Comparison of ENCODE assay signal across 17 cellular contexts in the genomic region with DNA sequence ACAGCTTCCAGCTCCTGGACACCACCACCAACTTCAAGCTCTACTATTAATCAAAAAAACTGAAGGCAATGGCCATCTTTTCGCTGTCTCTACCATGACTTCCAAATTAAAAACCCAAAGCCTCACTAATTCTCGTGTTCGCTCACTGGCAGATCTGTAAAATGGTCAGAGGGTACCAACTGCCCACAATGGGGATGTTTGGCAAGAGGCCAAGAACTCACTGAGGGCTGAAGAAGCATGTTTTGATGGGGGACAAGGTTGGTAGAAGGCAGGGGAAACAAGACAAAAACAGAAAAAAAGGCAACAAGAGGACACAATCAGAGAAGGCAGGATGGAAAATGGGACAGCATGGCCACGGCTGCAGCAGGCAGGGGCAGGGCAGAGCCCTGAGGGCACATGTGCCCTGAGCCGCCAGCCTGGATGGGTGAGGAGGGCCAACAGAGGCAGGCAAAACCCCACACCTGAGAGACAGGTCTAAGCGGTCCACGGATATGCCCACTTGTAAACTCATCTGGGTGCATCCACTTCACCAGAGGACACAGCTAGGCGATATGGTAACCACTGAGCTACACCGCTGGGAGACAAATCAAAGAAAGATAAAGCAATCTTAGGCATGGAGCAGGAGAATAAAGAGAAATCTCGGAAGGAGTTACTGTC. TPM values are rescaled to one million over a fixed set of nuclear protein-coding genes. Genes with fewer than 3 reads are reported as not detected.
DNase-seq lines count a peak whose midpoint lies in the region; ATAC-seq and TF ChIP-seq lines count a peak whose summit lies in the region.
"Had no signal": no experiment of that assay in that cellular context is flagged by ENCODE, and none has a peak within 500 bp of the region (broad histone marks: within the 10 kb centered on the region; RNA-seq: fewer than 3 reads in every experiment).

No MANE protein-coding gene starts in this region.

- no peaks in the 10 kb centered on the region for H3K27me3 ChIP-seq in PC-9 (ENCODE audit: insufficient read depth, low read depth)
- no peaks in the 10 kb centered on the region for H3K27me3 ChIP-seq in skeletal muscle satellite cell (ENCODE audit: control insufficient read depth, insufficient read depth, low read length)
- H3K27me3 ChIP-seq: upper lobe of left lung had no signal

- H3K4me2 ChIP-seq in PC-9 (peak overlapping the region; percentile 76), skeletal muscle satellite cell (ENCODE audit: low read length) (peak overlapping the region; percentile 64)

- no peaks in the 10 kb centered on the region for H4K20me1 ChIP-seq in PC-9 (ENCODE audit: insufficient read depth)

- no peak overlapping the region for H2AFZ ChIP-seq in PC-9

- H3K27me3 Mint-ChIP-seq in activated CD4-positive, alpha-beta T cell treated with anti-CD3 and anti-CD28 coated beads, Interleukin-2, amount 10 ng/mL, durations not matched to agents 24 days and 14 days = no peaks in the 10 kb centered on the region
- H3K27me3 Mint-ChIP-seq in effector memory CD8-positive, alpha-beta T cell = no peaks in the 10 kb centered on the region

- peak overlapping the region; percentile 96 for H3K27ac ChIP-seq in PC-9

- no peaks in the 10 kb centered on the region for H3K9me3 Mint-ChIP-seq in activated CD4-positive, alpha-beta T cell treated with anti-CD3 and anti-CD28 coated beads, Interleukin-2, amount 10 ng/mL, durations not matched to agents 24 days and 14 days
- no peaks in the 10 kb centered on the region for H3K9me3 Mint-ChIP-seq in effector memory CD8-positive, alpha-beta T cell
- H3K9me3 Mint-ChIP-seq: nephron had no signal

- POLR2A ChIA-PET in PC-9 (lab: Charles Lee; ENCODE audit: unreplicated experiment) = interaction anchor here (0.5 to 0.6 kb wide), 3 partner anchors 46 to 94 kb away, joined by 6 to 15 read pairs (median 8); a partner anchor contains a TSS

- peak overlapping the region; percentile 65 for H3K9ac ChIP-seq in skeletal muscle satellite cell (ENCODE audit: low read depth, low read length)

- H3K36me3 ChIP-seq in PC-9 (ENCODE audit: low read depth) (peaks cover 3% of the 10 kb centered on the region; the same call in 1 of the 2 replicates), skeletal muscle satellite cell (ENCODE audit: insufficient read depth, low read length) (no peaks in the 10 kb centered on the region)

- ATAC-seq in effector memory CD8-positive, alpha-beta T cell (replicated peaks) = no peak

- CTCF ChIA-PET in PC-9 (lab: Charles Lee) = interaction anchor here (1.0 to 1.5 kb wide), 3 partner anchors 8 to 99 kb away, joined by 3 to 5 read pairs (median 4); a partner anchor contains a TSS

- peaks cover 15% of the 10 kb centered on the region for H3K36me3 Mint-ChIP-seq in activated CD4-positive, alpha-beta T cell treated with anti-CD3 and anti-CD28 coated beads, Interleukin-2, amount 10 ng/mL, durations not matched to agents 24 days and 14 days (ENCODE audit: low read depth)
- H3K36me3 Mint-ChIP-seq in effector memory CD8-positive, alpha-beta T cell (ENCODE audit: insufficient read depth) = peaks cover 4% of the 10 kb centered on the region

- H3K9me2 ChIP-seq in PC-9 (ENCODE audit: insufficient read depth) = no peaks in the 10 kb centered on the region

- H3K27ac Mint-ChIP-seq in activated CD4-positive, alpha-beta T cell treated with anti-CD3 and anti-CD28 coated beads, Interleukin-2, amount 10 ng/mL, durations not matched to agents 24 days and 14 days = peak overlapping the region; percentile 88
- peak overlapping the region; percentile 84 to 86 for H3K27ac Mint-ChIP-seq in effector memory CD8-positive, alpha-beta T cell
- H3K27ac Mint-ChIP-seq: nephron had no signal

- H3K4me1 Mint-ChIP-seq in activated CD4-positive, alpha-beta T cell treated with anti-CD3 and anti-CD28 coated beads, Interleukin-2, amount 10 ng/mL, durations not matched to agents 24 days and 14 days = peaks cover 44% of the 10 kb centered on the region
- peaks cover 25 to 27% of the 10 kb centered on the region in 2 donors for H3K4me1 Mint-ChIP-seq in effector memory CD8-positive, alpha-beta T cell (ENCODE audit: low read depth in 2 of 2)

- peaks cover 59% of the 10 kb centered on the region for H3F3A ChIP-seq in PC-9 (ENCODE audit: insufficient read depth, low read depth)

- H3K4me1 ChIP-seq in PC-9 (replicated peaks; ENCODE audit: insufficient read depth) (peaks cover 71% of the 10 kb centered on the region), skeletal muscle satellite cell (ENCODE audit: control insufficient read depth, insufficient read depth, low read length) (peaks cover 37% of the 10 kb centered on the region)

- TF ChIP-seq CTCF in PC-9 (conservative IDR thresholded peaks at IDR 0.05) = no peak

- no peak for DNase-seq in activated CD4-positive, alpha-beta T cell treated with anti-CD3 and anti-CD28 coated beads, Interleukin-2, amount 10 ng/mL, durations not matched to agents 24 days and 14 days
- no peak for DNase-seq in activated CD4-positive, alpha-beta T cell treated with anti-CD3 and anti-CD28 coated beads for 1 hour
- DNase-seq in PC-9 = no peak
- no peak for DNase-seq in effector memory CD8-positive, alpha-beta T cell
- no peak for DNase-seq in OCI-M1 (lab: John Stamatoyannopoulos, UW)
- DNase-seq in NCI-H1694 treated with DMSO at 0.1 percent for 48 hours (lab: John Stamatoyannopoulos, UW) = no peak
- no peak for DNase-seq in NCI-H526 treated with DMSO at 0.1 percent for 48 hours (lab: John Stamatoyannopoulos, UW)
- DNase-seq: ACHN; anterior cingulate cortex; effector CD4-positive, alpha-beta T cell; HCEC 1CT; islet precursor cell; NCI-H2029; NK-92 treated with Interleukin-12 subunit alpha and Interleukin-12 subunit beta, amount 100 ng/mL, for 24 hours; upper lobe of left lung had no signal

- H3K9me3 ChIP-seq in PC-9 (ENCODE audit: insufficient read depth, low read depth) (no peaks in the 10 kb centered on the region), skeletal muscle satellite cell (replicated peaks; ENCODE audit: low read length) (no peaks in the 10 kb centered on the region)
- H3K9me3 ChIP-seq: upper lobe of left lung had no signal

- no TSS peak for BruUV-seq in PC-9 (replicated peaks; lab: Mats Ljungman, UMichigan)

- peak overlapping the region; percentile 65 for H3K4me3 Mint-ChIP-seq in activated CD4-positive, alpha-beta T cell treated with anti-CD3 and anti-CD28 coated beads, Interleukin-2, amount 10 ng/mL, durations not matched to agents 24 days and 14 days
- peak overlapping the region in 1 of 2 donors; percentile 36 for H3K4me3 Mint-ChIP-seq in effector memory CD8-positive, alpha-beta T cell
- H3K4me3 Mint-ChIP-seq: nephron had no signal

- H3K4me3 ChIP-seq in PC-9 = no peak overlapping the region
- no peak overlapping the region for H3K4me3 ChIP-seq in skeletal muscle satellite cell (ENCODE audit: low read length)
- H3K4me3 ChIP-seq: upper lobe of left lung had no signal

- peaks cover 84% of the 10 kb centered on the region for H3K79me2 ChIP-seq in PC-9 (ENCODE audit: low read depth)

- intact Hi-C loops in activated CD4-positive, alpha-beta T cell treated with anti-CD3 and anti-CD28 coated beads, Interleukin-2, amount 10 ng/mL, durations not matched to agents 24 days and 14 days (cut with micrococcal nuclease) = loop anchor here (5.0 kb wide), 2 partner anchors 150 to 305 kb away; a partner anchor contains a TSS
- intact Hi-C loops in PC-9 (cut with micrococcal nuclease; ENCODE audit: unreplicated experiment) = no loop called here

RNA-seq across cellular contexts. Expression of a gene that starts 50.3 kb away (rescaled TPM):
- total RNA-seq in activated CD4-positive, alpha-beta T cell treated with anti-CD3 and anti-CD28 coated beads, Interleukin-2, amount 10 ng/mL, durations not matched to agents 24 days and 14 days = 51.5 and 57.9 TPM in 2 replicates
- 62.7 and 69.1 TPM in 2 replicates for total RNA-seq in PC-9 (2021)
- total RNA-seq in skeletal muscle satellite cell (2012; rRNA removed) = 64.4 and 70.6 TPM in 2 replicates
